ENCODE assay signal across 17 cellular contexts in the genomic region with DNA sequence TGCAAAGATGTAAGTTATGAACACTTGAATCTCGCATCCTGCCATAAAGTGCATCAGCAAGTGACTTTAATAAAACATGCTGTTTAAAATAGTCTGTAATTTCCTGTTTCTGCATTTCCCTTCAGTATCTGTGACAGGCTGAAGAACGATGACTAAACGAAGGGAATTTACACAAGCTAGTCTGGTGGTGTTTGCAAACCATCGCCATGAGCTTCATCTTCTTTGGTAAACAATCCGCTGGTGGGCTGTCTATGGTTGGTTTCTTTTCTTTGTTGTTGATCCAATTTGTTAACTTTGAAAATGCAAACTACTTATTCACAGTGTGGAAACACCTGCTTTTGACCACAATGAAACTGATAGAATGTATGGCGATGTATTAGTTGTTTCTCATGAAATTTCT. TPM values are rescaled to one million over a fixed set of nuclear protein-coding genes. Genes with fewer than 3 reads are reported as not detected.
A peak's percentile ranks its signal among the peaks of the same experiment; 100 is the strongest.
DNase-seq lines count a peak whose midpoint lies in the region; ATAC-seq and TF ChIP-seq lines count a peak whose summit lies in the region.
"Had no signal": no experiment of that assay in that cellular context is flagged by ENCODE, and none has a peak within 500 bp of the region (broad histone marks: within the 10 kb centered on the region; RNA-seq: fewer than 3 reads in every experiment).

No MANE protein-coding gene starts in this region.

- H3K79me2 ChIP-seq in MM.1S (ENCODE audit: low read length): no peaks in the 10 kb centered on the region

- peak; percentile 16 for DNase-seq in activated CD4-positive, alpha-beta T cell treated with anti-CD3 and anti-CD28 coated beads for 36 hours
- no peak for DNase-seq in activated CD4-positive, alpha-beta T cell treated with anti-CD3 and anti-CD28 coated beads for 48 hours
- peak; percentile 42 for DNase-seq in HCEC 1CT
- peak; percentile 82 for DNase-seq in MM.1S
- DNase-seq in mesenchymal stem cell: peak; percentile 89
- no peak for DNase-seq in cortex of kidney (lab: John Stamatoyannopoulos, UW)
- no peak for DNase-seq in activated naive CD4-positive, alpha-beta T cell treated with Interleukin-2 at 50 U/mL for 16 hours
- DNase-seq: activated CD8-positive, alpha-beta memory T cell treated with anti-CD3 and anti-CD28 coated beads, Interleukin-2, amount 10 ng/mL, durations not matched to agents 7 days and 5 days; aorta; hippocampal formation; NCI-H187 treated with DMSO at 0.1 percent for 48 hours; pancreas; stimulated activated CD4-positive, alpha-beta T cell treated with anti-CD3 and anti-CD28 coated beads, Interleukin-1b, Interleukin-23, amount 100 ng/mL, for 48 hours; stimulated activated naive CD4-positive, alpha-beta T cell treated with Interleukin-2 at 50 U/mL for 16 hours; T-helper 2 cell had no signal

- POLR2A ChIA-PET in activated CD4-positive, alpha-beta T cell treated with anti-CD3 and anti-CD28 coated beads for 36 hours (lab: Charles Lee): interaction anchor here (0.7 to 1.0 kb wide), 2 partner anchors 87 to 128 kb away, joined by 3 read pairs; no protein-coding TSS in a partner anchor

- peak overlapping the region; percentile 46 for H3K4me3 ChIP-seq in MM.1S (ENCODE audit: low read length)
- no peak overlapping the region for H3K4me3 ChIP-seq in mesenchymal stem cell (ENCODE audit: insufficient read depth in 1 of 2, low read depth in 1 of 2, low read length in 2 of 2)
- H3K4me3 ChIP-seq: pancreas had no signal

- no peak overlapping the region for H3K4ac ChIP-seq in mesenchymal stem cell (ENCODE audit: low read depth in 1 of 2, low read length in 2 of 2)

- H2BK12ac ChIP-seq in mesenchymal stem cell (ENCODE audit: low read length in 2 of 2): no peak overlapping the region

- no peak for TF ChIP-seq CTCF in MM.1S (IDR thresholded peaks at IDR 0.05; ENCODE audit: low read length)

- H3K4me2 ChIP-seq in MM.1S (ENCODE audit: low read depth, low read length) (peak overlapping the region; percentile 51), mesenchymal stem cell (ENCODE audit: low read length, poor library complexity, severe bottlenecking) (no peak overlapping the region)

- H2AK5ac ChIP-seq in mesenchymal stem cell (ENCODE audit: low read length, severe bottlenecking): no peak overlapping the region

- H4K8ac ChIP-seq in mesenchymal stem cell (ENCODE audit: low read length): no peak overlapping the region

- H3K4me1 ChIP-seq in MM.1S (ENCODE audit: low read length) (peaks cover 33% of the 10 kb centered on the region), mesenchymal stem cell (ENCODE audit: control insufficient read depth, insufficient read depth, low read depth, low read length) (peaks cover 9% of the 10 kb centered on the region)
- H3K4me1 ChIP-seq: pancreas had no signal

- peak overlapping the region; percentile 25 for H2AFZ ChIP-seq in MM.1S (ENCODE audit: low read length)
- H2AFZ ChIP-seq in mesenchymal stem cell (ENCODE audit: low read depth, low read length): no peak overlapping the region

- H3F3A ChIP-seq in MM.1S (ENCODE audit: insufficient read depth, low read length): peaks cover 33% of the 10 kb centered on the region

- H3K9ac ChIP-seq in MM.1S (ENCODE audit: low read length) (peak overlapping the region; percentile 19; the same call in 1 of the 2 replicates), mesenchymal stem cell (ENCODE audit: low read length) (no peak overlapping the region)

- H3K18ac ChIP-seq in mesenchymal stem cell (ENCODE audit: low read depth in 1 of 2, low read length in 2 of 2): no peak overlapping the region

- H3K36me3 ChIP-seq in MM.1S (replicated peaks; ENCODE audit: insufficient read depth, low read length): no peaks in the 10 kb centered on the region
- peaks cover 0 to 3% of the 10 kb centered on the region in 2 experiments for H3K36me3 ChIP-seq in mesenchymal stem cell (ENCODE audit: control insufficient read depth in 1 of 2, insufficient read depth in 2 of 2, low read depth in 1 of 2, low read length in 2 of 2)
- H3K36me3 ChIP-seq: pancreas had no signal

- ATAC-seq in activated CD4-positive, alpha-beta T cell treated with anti-CD3 and anti-CD28 coated beads for 36 hours: peak; percentile 76
- no peak for ATAC-seq in esophagus mucosa
- ATAC-seq: activated CD8-positive, alpha-beta memory T cell treated with anti-CD3 and anti-CD28 coated beads, Interleukin-2, amount 10 ng/mL, durations not matched to agents 7 days and 5 days; HepG2; pancreas had no signal

- intact Hi-C loops in activated CD4-positive, alpha-beta T cell treated with anti-CD3 and anti-CD28 coated beads for 36 hours (cut with DNase I, micrococcal nuclease): no loop called here

- H3K4me1 Mint-ChIP-seq in activated CD4-positive, alpha-beta T cell treated with anti-CD3 and anti-CD28 coated beads for 36 hours: peaks cover 20% of the 10 kb centered on the region
- H3K4me1 Mint-ChIP-seq: activated CD8-positive, alpha-beta memory T cell treated with anti-CD3 and anti-CD28 coated beads, Interleukin-2, amount 10 ng/mL, durations not matched to agents 7 days and 5 days had no signal

- H3K4me3 Mint-ChIP-seq in activated CD4-positive, alpha-beta T cell treated with anti-CD3 and anti-CD28 coated beads for 36 hours: no peak overlapping the region
- H3K4me3 Mint-ChIP-seq: activated CD8-positive, alpha-beta memory T cell treated with anti-CD3 and anti-CD28 coated beads, Interleukin-2, amount 10 ng/mL, durations not matched to agents 7 days and 5 days had no signal

- WGBS in mesenchymal stem cell: 3% methylated on average over 4 of the region's 6 CpGs

- H3K27ac Mint-ChIP-seq in activated CD4-positive, alpha-beta T cell treated with anti-CD3 and anti-CD28 coated beads for 36 hours: no peak overlapping the region
- H3K27ac Mint-ChIP-seq: activated CD8-positive, alpha-beta memory T cell treated with anti-CD3 and anti-CD28 coated beads, Interleukin-2, amount 10 ng/mL, durations not matched to agents 7 days and 5 days had no signal

- peaks cover 54% of the 10 kb centered on the region for H3K27me3 Mint-ChIP-seq in activated CD4-positive, alpha-beta T cell treated with anti-CD3 and anti-CD28 coated beads for 36 hours

- H3K27me3 ChIP-seq in MM.1S (replicated peaks; ENCODE audit: insufficient read depth, low read length) (no peaks in the 10 kb centered on the region), mesenchymal stem cell (ENCODE audit: control insufficient read depth in 1 of 2, insufficient read depth in 1 of 2, low read length in 2 of 2) (peaks cover 0 to 27% of the 10 kb centered on the region in 2 experiments)
- H3K27me3 ChIP-seq: pancreas had no signal

- no peaks in the 10 kb centered on the region for H3K9me3 Mint-ChIP-seq in activated CD4-positive, alpha-beta T cell treated with anti-CD3 and anti-CD28 coated beads for 36 hours (ENCODE audit: low read depth)

- no peak overlapping the region for H2BK120ac ChIP-seq in mesenchymal stem cell (ENCODE audit: low read depth, low read length)

- CTCF ChIA-PET in activated CD4-positive, alpha-beta T cell treated with anti-CD3 and anti-CD28 coated beads for 36 hours (lab: Charles Lee): interaction anchor here (1.2 kb wide), 1 partner anchor 9 kb away, joined by 4 read pairs; no protein-coding TSS in a partner anchor

- H3K79me1 ChIP-seq in mesenchymal stem cell (replicated peaks; ENCODE audit: low read length, poor library complexity, severe bottlenecking): peaks cover 5% of the 10 kb centered on the region

- H3K9me3 ChIP-seq in MM.1S (replicated peaks; ENCODE audit: insufficient read depth, low read length): no peaks in the 10 kb centered on the region
- no peaks in the 10 kb centered on the region for H3K9me3 ChIP-seq in mesenchymal stem cell (ENCODE audit: control insufficient read depth, low read length)
- H3K9me3 ChIP-seq: pancreas had no signal

- H4K20me1 ChIP-seq in MM.1S (ENCODE audit: insufficient read depth, low read length): no peaks in the 10 kb centered on the region

- H3K9me2 ChIP-seq in MM.1S (replicated peaks; ENCODE audit: insufficient read depth, low read length): no peaks in the 10 kb centered on the region

- H3K27ac ChIP-seq in MM.1S (ENCODE audit: low read length): peak overlapping the region; percentile 52; the same call in 1 of the 2 replicates
- H3K27ac ChIP-seq in mesenchymal stem cell (ENCODE audit: low read length, poor library complexity, severe bottlenecking): no peak overlapping the region
- H3K27ac ChIP-seq: pancreas had no signal

- no peak overlapping the region for H2BK5ac ChIP-seq in mesenchymal stem cell (ENCODE audit: low read depth, low read length, poor library complexity, severe bottlenecking)

- H3K36me3 Mint-ChIP-seq in activated CD4-positive, alpha-beta T cell treated with anti-CD3 and anti-CD28 coated beads for 36 hours (ENCODE audit: low read depth): no peaks in the 10 kb centered on the region
- H3K36me3 Mint-ChIP-seq: activated CD8-positive, alpha-beta memory T cell treated with anti-CD3 and anti-CD28 coated beads, Interleukin-2, amount 10 ng/mL, durations not matched to agents 7 days and 5 days had no signal

- H2BK15ac ChIP-seq in mesenchymal stem cell (ENCODE audit: low read depth, poor library complexity, severe bottlenecking): no peak overlapping the region

- H4K91ac ChIP-seq in mesenchymal stem cell (ENCODE audit: low read length): no peak overlapping the region

- no peak overlapping the region for H3K23ac ChIP-seq in mesenchymal stem cell (ENCODE audit: low read length in 2 of 2)

- H3K14ac ChIP-seq in mesenchymal stem cell (ENCODE audit: low read length in 2 of 2): no peak overlapping the region

RNA-seq across cellular contexts. Expression of a gene that starts 13.9 kb away (rescaled TPM):
- total RNA-seq in activated CD4-positive, alpha-beta T cell treated with anti-CD3 and anti-CD28 coated beads for 36 hours: not detected
- polyA plus RNA-seq in mesenchymal stem cell (2013, experiment 1 of 2): 6.3 TPM
- 5.7 TPM for polyA plus RNA-seq in mesenchymal stem cell (2013, experiment 2 of 2)
- total RNA-seq in esophagus mucosa: 8.7 TPM
- total RNA-seq: activated CD8-positive, alpha-beta memory T cell treated with anti-CD3 and anti-CD28 coated beads, Interleukin-2, amount 10 ng/mL, durations not matched to agents 7 days and 5 days; HepG2 had no signal
- polyA plus RNA-seq: HepG2 had no signal

Comparison
In these comparisons a context has a peak if more than half of its experiments do, and no peak if none do; other contexts are left out.
1. DNase-seq: peak in activated CD4-positive, alpha-beta T cell treated with anti-CD3 and anti-CD28 coated beads for 36 hours (single experiment), HCEC 1CT (single experiment), MM.1S (single experiment) and mesenchymal stem cell (single experiment); none in activated CD4-positive, alpha-beta T cell treated with anti-CD3 and anti-CD28 coated beads for 48 hours (single experiment), cortex of kidney (single experiment) and activated naive CD4-positive, alpha-beta T cell treated with Interleukin-2 at 50 U/mL for 16 hours (single experiment).